ENCODE assay signal across 1 cellular context in the genomic region with DNA sequence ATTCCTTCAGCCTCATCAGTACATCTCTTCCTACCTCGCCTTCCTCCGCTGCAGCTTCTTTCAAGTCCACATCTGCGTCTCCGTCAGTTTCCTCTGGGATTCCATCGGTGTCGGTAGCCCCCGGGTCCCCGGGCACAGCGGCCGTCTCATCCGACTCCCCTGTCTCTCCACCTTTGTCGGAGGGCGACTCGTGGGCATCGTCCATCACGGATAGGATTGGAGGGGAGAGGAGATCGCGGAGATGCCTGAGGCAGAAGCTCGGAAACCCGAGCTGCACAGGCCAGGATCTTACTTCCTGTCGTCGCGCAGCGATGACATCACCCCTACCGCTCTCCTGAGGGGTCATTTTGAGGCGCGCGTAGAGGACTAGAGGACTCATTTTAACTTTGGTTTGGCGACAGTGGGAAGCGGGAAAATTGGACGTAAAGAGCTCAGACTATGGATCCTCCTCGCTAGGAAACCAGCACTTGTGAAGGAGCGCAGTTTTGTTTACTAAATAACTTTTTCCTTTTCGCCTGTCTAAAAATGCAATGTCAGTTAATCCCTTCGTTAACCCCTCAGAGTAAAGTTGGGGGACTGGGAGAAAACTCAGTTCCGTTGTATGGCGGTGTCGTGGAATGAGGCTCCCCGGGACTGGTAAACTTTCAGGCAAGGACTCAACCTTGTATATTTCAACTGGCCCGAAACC.
TF ChIP-seq lines count a peak whose summit lies in the region.

A gene with protein sequence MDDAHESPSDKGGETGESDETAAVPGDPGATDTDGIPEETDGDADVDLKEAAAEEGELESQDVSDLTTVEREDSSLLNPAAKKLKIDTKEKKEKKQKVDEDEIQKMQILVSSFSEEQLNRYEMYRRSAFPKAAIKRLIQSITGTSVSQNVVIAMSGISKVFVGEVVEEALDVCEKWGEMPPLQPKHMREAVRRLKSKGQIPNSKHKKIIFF (minus strand): TSS at position 290 of the 688 bp plus-strand sequence. CDS start 85 bp downstream, at position 205.

TF ChIP-seq in IMR-90, 13 proteins besides CTCF, POLR2A, EP300 and RAD21 (continued from another document):
- TF ChIP-seq USF2 (IDR thresholded peaks at IDR 0.05; ENCODE audit: low read depth, low read length) (no peak), NFE2L2 (IDR thresholded peaks at IDR 0.05; ENCODE audit: low read depth, low read length) (0 out of 2 replicates have a peak, but pooled peaks have one; percentile 5), MAFK (IDR thresholded peaks at IDR 0.05; ENCODE audit: low read depth, low read length) (no peak), SMC3 (IDR thresholded peaks at IDR 0.05; ENCODE audit: low read depth, low read length) (0 out of 2 replicates have a peak, but pooled peaks have one; percentile 7), MXI1 (IDR thresholded peaks at IDR 0.05; ENCODE audit: borderline replicate concordance, low read depth, low read length) (peak; percentile 76; the same call in 1 of the 2 replicates), MAZ (IDR thresholded peaks at IDR 0.05; ENCODE audit: borderline replicate concordance, low read depth, low read length) (peak; percentile 85), RCOR1 (IDR thresholded peaks at IDR 0.05; ENCODE audit: insufficient replicate concordance, low read length) (peak; percentile 24)
